Comparison of ENCODE assay signal across 21 cellular contexts in genomic region chr16:49731911-49732310, GRCh38.
"Had no signal": no experiment of that assay in that cellular context is flagged by ENCODE, and none has a peak within 500 bp of the region (broad histone marks: within the 10 kb centered on the region; RNA-seq: fewer than 3 reads in every experiment).

No MANE protein-coding gene starts in this region.

- H3K9ac ChIP-seq: SK-N-SH had no signal

- H3K9me3 ChIP-seq: SK-N-SH had no signal

- DNase-seq: IMR-90, KBM-7, MV-4-11, NCI-H1048, NCI-H1105, NCI-H1417, NCI-H146, NCI-H1694 treated with DMSO at 0.1 percent for 48 hours, NCI-H1930, NCI-H2081, NCI-H2107, NCI-H2227 treated with DMSO at 0.1 percent for 48 hours, NCI-H524, NCI-H526 treated with DMSO at 0.1 percent for 48 hours, NCI-H774, RPMI8226, SK-N-SH, SW 1271, T-cell had no signal

- H3K4me2 ChIP-seq: SK-N-SH had no signal

- ATAC-seq: HepG2, T-cell had no signal

- FAIRE-seq: HepG2, RCC 7860 had no signal
